Comparison of ENCODE assay signal across 19 cellular contexts in the genomic region with DNA sequence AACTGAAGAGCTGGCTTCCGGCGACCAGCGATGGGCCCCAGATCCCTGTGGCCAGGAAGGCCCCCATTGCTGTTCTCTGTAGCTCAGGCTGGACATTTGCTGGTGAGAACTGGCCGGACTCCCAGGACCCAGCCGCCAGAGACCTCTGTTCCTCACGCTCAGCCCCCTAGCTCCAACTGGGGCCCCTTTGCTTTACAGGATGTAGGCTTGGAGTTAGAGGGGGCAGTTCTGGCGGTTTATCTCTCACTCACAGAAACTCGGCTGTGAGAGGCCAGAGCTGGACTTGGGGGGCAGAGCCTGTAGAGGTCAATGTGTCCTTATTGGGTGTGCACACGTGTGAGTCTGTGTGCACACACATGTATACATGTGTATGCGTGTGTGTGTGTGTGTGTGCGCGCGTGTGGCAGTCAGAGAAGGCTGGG. TPM values are rescaled to one million over a fixed set of nuclear protein-coding genes. Genes with fewer than 3 reads are reported as not detected.
DNase-seq lines count a peak whose midpoint lies in the region; TF ChIP-seq lines count a peak whose summit lies in the region.
"Had no signal": no experiment of that assay in that cellular context is flagged by ENCODE, and none has a peak within 500 bp of the region (broad histone marks: within the 10 kb centered on the region; RNA-seq: fewer than 3 reads in every experiment).

No MANE protein-coding gene starts in this region.

- no peaks in the 10 kb centered on the region for H4K20me1 ChIP-seq in H9 (ENCODE audit: control insufficient read depth, insufficient read depth, insufficient read length)

- no peaks in the 10 kb centered on the region for H3K79me2 ChIP-seq in H9 (ENCODE audit: insufficient read depth, low read length)

- H3K4me1 Mint-ChIP-seq in activated CD4-positive, alpha-beta memory T cell treated with anti-CD3 and anti-CD28 coated beads for 36 hours (ENCODE audit: low read depth): peaks cover 9% of the 10 kb centered on the region
- H3K4me1 Mint-ChIP-seq in activated CD4-positive, alpha-beta memory T cell treated with anti-CD3 and anti-CD28 coated beads, Interleukin-2, amount 10 ng/mL, durations not matched to agents 7 days and 5 days: no peaks in the 10 kb centered on the region
- H3K4me1 Mint-ChIP-seq in mesothelial cell of epicardium (peaks cover 28% of the 10 kb centered on the region), H9 (peaks cover 24 to 29% of the 10 kb centered on the region in 2 experiments)

- H3K9me3 Mint-ChIP-seq in activated CD4-positive, alpha-beta memory T cell treated with anti-CD3 and anti-CD28 coated beads for 36 hours: no peaks in the 10 kb centered on the region
- H3K9me3 Mint-ChIP-seq in activated CD4-positive, alpha-beta memory T cell treated with anti-CD3 and anti-CD28 coated beads, Interleukin-2, amount 10 ng/mL, durations not matched to agents 7 days and 5 days: no peaks in the 10 kb centered on the region
- H3K9me3 Mint-ChIP-seq in mesothelial cell of epicardium (no peaks in the 10 kb centered on the region), H9 (no peaks in the 10 kb centered on the region)
- H3K9me3 Mint-ChIP-seq: naive B cell had no signal

- POLR2A ChIA-PET in activated CD4-positive, alpha-beta memory T cell treated with anti-CD3 and anti-CD28 coated beads for 36 hours (lab: Charles Lee): no interaction called here
- POLR2A ChIA-PET in activated CD4-positive, alpha-beta memory T cell treated with anti-CD3 and anti-CD28 coated beads, Interleukin-2, amount 10 ng/mL, durations not matched to agents 7 days and 5 days (lab: Charles Lee): no interaction called here
- POLR2A ChIA-PET in RWPE1 (lab: Yijun Ruan, JAX; ENCODE audit: low non-redundant PET): no interaction called here

- H3K56ac ChIP-seq in H9 (ENCODE audit: insufficient read length, low read depth, low read length): no peak overlapping the region

- no peak for DNase-seq in activated CD4-positive, alpha-beta memory T cell treated with anti-CD3 and anti-CD28 coated beads for 36 hours
- DNase-seq in activated CD4-positive, alpha-beta memory T cell treated with anti-CD3 and anti-CD28 coated beads, Interleukin-2, amount 10 ng/mL, durations not matched to agents 7 days and 5 days: no peak
- no peak for DNase-seq in RWPE1 (ENCODE audit: low spot score)
- no peak for DNase-seq in mesothelial cell of epicardium (ENCODE audit: low spot score in 2 of 2, unreplicated experiment in 2 of 2)
- peak in 1 of 49 donors; percentile 51 for DNase-seq in substantia nigra (lab: John Stamatoyannopoulos, UW)
- DNase-seq in H9: no peak
- DNase-seq in NCI-H1092 treated with DMSO at 0.1 percent for 48 hours (lab: John Stamatoyannopoulos, UW): no peak
- DNase-seq in NCI-H2227 (lab: John Stamatoyannopoulos, UW; ENCODE audit: unreplicated experiment): no peak
- DNase-seq: DMS53, GOT3, left lung, naive B cell, NCI-H1417, NCI-H2227 treated with DMSO at 0.1 percent for 48 hours, psoas muscle, WERI-Rb-1 had no signal

- H2BK120ac ChIP-seq in H9 (ENCODE audit: low read depth, low read length, poor library complexity, severe bottlenecking): no peak overlapping the region

- no peak overlapping the region for H2AFZ ChIP-seq in H9 (ENCODE audit: low read length)

- peak overlapping the region; percentile 56 for H3K27ac Mint-ChIP-seq in activated CD4-positive, alpha-beta memory T cell treated with anti-CD3 and anti-CD28 coated beads for 36 hours
- H3K27ac Mint-ChIP-seq in activated CD4-positive, alpha-beta memory T cell treated with anti-CD3 and anti-CD28 coated beads, Interleukin-2, amount 10 ng/mL, durations not matched to agents 7 days and 5 days: no peak overlapping the region
- H3K27ac Mint-ChIP-seq in mesothelial cell of epicardium (peak overlapping the region; percentile 41), H9 (peak overlapping the region in 1 of 3 experiments; percentile 86; a peak in 2 of 7 replicates)

- H4K91ac ChIP-seq in H9 (ENCODE audit: insufficient read length, low read depth, low read length): no peak overlapping the region

- intact Hi-C loops in activated CD4-positive, alpha-beta memory T cell treated with anti-CD3 and anti-CD28 coated beads for 36 hours (cut with micrococcal nuclease): loop anchor here (5.0 kb wide), 1 partner anchor 81 kb away; no protein-coding TSS in a partner anchor

- peak overlapping the region; percentile 5 for H3K4me3 Mint-ChIP-seq in activated CD4-positive, alpha-beta memory T cell treated with anti-CD3 and anti-CD28 coated beads for 36 hours
- H3K4me3 Mint-ChIP-seq in activated CD4-positive, alpha-beta memory T cell treated with anti-CD3 and anti-CD28 coated beads, Interleukin-2, amount 10 ng/mL, durations not matched to agents 7 days and 5 days: no peak overlapping the region
- H3K4me3 Mint-ChIP-seq in mesothelial cell of epicardium: no peak overlapping the region
- no peak overlapping the region for H3K4me3 Mint-ChIP-seq in H9

- no peaks in the 10 kb centered on the region for H3K27me3 ChIP-seq in H9 (ENCODE audit: insufficient read depth, low read length)
- H3K27me3 ChIP-seq: suprapubic skin had no signal

- no peak overlapping the region for H3K4ac ChIP-seq in H9 (ENCODE audit: low read depth, low read length)

- H3K36me3 Mint-ChIP-seq in activated CD4-positive, alpha-beta memory T cell treated with anti-CD3 and anti-CD28 coated beads for 36 hours: no peaks in the 10 kb centered on the region
- no peaks in the 10 kb centered on the region for H3K36me3 Mint-ChIP-seq in activated CD4-positive, alpha-beta memory T cell treated with anti-CD3 and anti-CD28 coated beads, Interleukin-2, amount 10 ng/mL, durations not matched to agents 7 days and 5 days (ENCODE audit: low read depth)
- H3K36me3 Mint-ChIP-seq in mesothelial cell of epicardium (no peaks in the 10 kb centered on the region), H9 (ENCODE audit: insufficient read depth in 1 of 3, low read depth in 3 of 3) (no peaks in the 10 kb centered on the region; a peak in 1 of 7 replicates)
- H3K36me3 Mint-ChIP-seq: naive B cell had no signal

- no peak overlapping the region for H4K5ac ChIP-seq in H9 (ENCODE audit: insufficient read length, low read depth, low read length)

- H3K23me2 ChIP-seq in H9 (ENCODE audit: insufficient read length, low read depth, low read length, poor library complexity, severe bottlenecking): no peaks in the 10 kb centered on the region

- H2BK20ac ChIP-seq in H9 (ENCODE audit: low read depth, low read length, poor library complexity, severe bottlenecking): no peak overlapping the region

- no peak overlapping the region for H2BK15ac ChIP-seq in H9 (ENCODE audit: low read depth, low read length)

- H3K4me1 ChIP-seq in H9 (ENCODE audit: insufficient read depth, low read length): no peaks in the 10 kb centered on the region; the same call in 1 of the 2 replicates
- H3K4me1 ChIP-seq: psoas muscle had no signal

- no peak overlapping the region for H3T11ph ChIP-seq in H9 (ENCODE audit: low read length)

- H3K23ac ChIP-seq in H9 (ENCODE audit: insufficient read length, low read depth, low read length): no peak overlapping the region

- H2BK5ac ChIP-seq in H9 (ENCODE audit: insufficient read length, low read length): no peak overlapping the region

- peak overlapping the region; percentile 66 for H3K27ac ChIP-seq in RWPE1
- H3K27ac ChIP-seq in substantia nigra (ENCODE audit: low read depth, low read length, poor library complexity, severe bottlenecking): peak overlapping the region; percentile 86
- H3K27ac ChIP-seq in H9 (ENCODE audit: insufficient read length, low read depth, low read length): no peak overlapping the region
- H3K27ac ChIP-seq: 22Rv1, C4-2B, left lung, psoas muscle, suprapubic skin, WERI-Rb-1 had no signal

- peaks cover 11% of the 10 kb centered on the region for H3K27me3 Mint-ChIP-seq in activated CD4-positive, alpha-beta memory T cell treated with anti-CD3 and anti-CD28 coated beads for 36 hours
- no peaks in the 10 kb centered on the region for H3K27me3 Mint-ChIP-seq in activated CD4-positive, alpha-beta memory T cell treated with anti-CD3 and anti-CD28 coated beads, Interleukin-2, amount 10 ng/mL, durations not matched to agents 7 days and 5 days
- H3K27me3 Mint-ChIP-seq in mesothelial cell of epicardium (ENCODE audit: low read depth) (peaks cover 10% of the 10 kb centered on the region), H9 (ENCODE audit: low read depth) (peaks cover 9% of the 10 kb centered on the region)

- H2BK12ac ChIP-seq in H9 (ENCODE audit: insufficient read length, low read depth, low read length): no peak overlapping the region

- no peaks in the 10 kb centered on the region for H3K79me1 ChIP-seq in H9 (ENCODE audit: insufficient read depth, low read depth, low read length, poor library complexity, severe bottlenecking)

- WGBS in H9 (ENCODE audit: extremely low coverage, insufficient read length, low lambda C conversion rate): no CpG with 5 or more reads among the region's 13 CpGs

- TF ChIP-seq CTCF in RWPE1 (conservative IDR thresholded peaks at IDR 0.05; ENCODE audit: low read depth) (no peak), mesothelial cell of epicardium (IDR thresholded peaks at IDR 0.05; ENCODE audit: unreplicated experiment) (no peak), H9 (conservative IDR thresholded peaks at IDR 0.05) (no peak)

- CTCF ChIA-PET in activated CD4-positive, alpha-beta memory T cell treated with anti-CD3 and anti-CD28 coated beads for 36 hours (lab: Charles Lee): interaction anchor here (1.4 kb wide), 1 partner anchor 12 kb away, joined by 3 read pairs; no protein-coding TSS in a partner anchor
- CTCF ChIA-PET in activated CD4-positive, alpha-beta memory T cell treated with anti-CD3 and anti-CD28 coated beads, Interleukin-2, amount 10 ng/mL, durations not matched to agents 7 days and 5 days (lab: Charles Lee): no interaction called here
- CTCF ChIA-PET in RWPE1 (lab: Yijun Ruan, JAX): interaction anchor here (0.6 to 1.4 kb wide), 3 partner anchors 10 to 428 kb away, joined by 3 to 5 read pairs (median 3); no protein-coding TSS in a partner anchor

- H4K8ac ChIP-seq in H9 (replicated peaks; ENCODE audit: insufficient read length, low read depth, low read length): no peak overlapping the region

- H3K9me3 ChIP-seq in H9 (ENCODE audit: control insufficient read depth, low read depth, low read length): no peaks in the 10 kb centered on the region
- H3K9me3 ChIP-seq: left lung, psoas muscle, suprapubic skin had no signal

- H2AK5ac ChIP-seq in H9 (ENCODE audit: insufficient read length, low read length): no peak overlapping the region

- H3K9ac ChIP-seq in H9 (ENCODE audit: extremely low read depth, insufficient read length, low read length): no peak overlapping the region

- H3K18ac ChIP-seq in H9 (ENCODE audit: insufficient read length, low read depth, low read length): no peak overlapping the region

- H3K14ac ChIP-seq in H9 (ENCODE audit: insufficient read depth, low read length): no peak overlapping the region

- H3K4me2 ChIP-seq in H9 (ENCODE audit: insufficient read depth, insufficient read length, low read length): no peak overlapping the region

RNA-seq across cellular contexts. Expression of a gene that starts 0.5 kb away (rescaled TPM):
- 1 to 10 TPM; 1.5 to 1.8 TPM for total RNA-seq in activated CD4-positive, alpha-beta memory T cell treated with anti-CD3 and anti-CD28 coated beads for 36 hours
- total RNA-seq in activated CD4-positive, alpha-beta memory T cell treated with anti-CD3 and anti-CD28 coated beads, Interleukin-2, amount 10 ng/mL, durations not matched to agents 7 days and 5 days: under 1 TPM; 0.13 to 0.18 TPM
- total RNA-seq in mesothelial cell of epicardium: 1.9 to 2.5 TPM (median 2.1 TPM) in 3 replicates
- 0.09 and 0.13 TPM in 2 replicates for total RNA-seq in H9 (2021)
